32 cellular contexts compared by ENCODE assay signal in the genomic region with DNA sequence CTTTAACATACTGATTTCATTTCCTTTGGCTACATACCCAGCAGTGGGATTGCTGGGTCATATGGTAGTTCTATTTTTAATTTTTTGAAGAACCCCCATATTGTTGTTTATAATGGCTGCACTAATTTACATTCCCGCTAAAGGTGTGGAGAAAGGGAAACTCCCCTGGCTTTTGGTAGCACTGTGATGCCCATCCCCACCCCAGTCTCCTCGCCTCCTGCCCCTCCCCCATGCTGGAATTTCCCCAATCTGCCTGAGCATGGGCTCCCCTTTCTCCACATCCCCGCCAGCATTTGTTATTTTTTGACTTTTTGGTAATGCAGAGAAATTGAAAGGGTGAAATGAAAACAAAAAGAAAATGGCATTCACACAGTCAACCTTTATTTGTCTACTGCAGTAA. TPM values are rescaled to one million over a fixed set of nuclear protein-coding genes. Genes with fewer than 3 reads are reported as not detected.
"Had no signal": no experiment of that assay in that cellular context is flagged by ENCODE, and none has a peak within 500 bp of the region (broad histone marks: within the 10 kb centered on the region; RNA-seq: fewer than 3 reads in every experiment).

No MANE protein-coding gene starts in this region.

- H3K9me3 ChIP-seq: colonic mucosa, esophagus squamous epithelium, gastrocnemius medialis, heart right ventricle, left lung, lower lobe of right lung had no signal

- H3K27ac Mint-ChIP-seq: dendritic cell treated with granulocyte-macrophage colony-stimulating factor and Interleukin-4, amounts not matched to agents 40 ng/mL and 50 ng/mL, for 4 days; effector memory CD8-positive, alpha-beta T cell; endodermal cell; naive thymus-derived CD4-positive, alpha-beta T cell had no signal

- ATAC-seq: effector memory CD8-positive, alpha-beta T cell; esophagus mucosa; gastrocnemius medialis; heart right ventricle; left cardiac atrium; left lung; left ventricle myocardium superior; lower lobe of right lung; naive thymus-derived CD4-positive, alpha-beta T cell had no signal

- H3K27ac ChIP-seq: colonic mucosa, epithelial cell of prostate, esophagus squamous epithelium, gastrocnemius medialis, heart right ventricle, hepatocyte, left lung, lower lobe of right lung had no signal

- H3K4me1 Mint-ChIP-seq: naive thymus-derived CD4-positive, alpha-beta T cell had no signal

- H3K27me3 ChIP-seq: colonic mucosa, esophagus squamous epithelium, gastrocnemius medialis, hepatocyte, left lung had no signal

- H3K4me3 ChIP-seq: colonic mucosa, esophagus squamous epithelium, gastrocnemius medialis, heart right ventricle, hepatocyte, left lung, lower lobe of right lung had no signal

- H2AFZ ChIP-seq: hepatocyte had no signal

- H3K9me3 Mint-ChIP-seq: dendritic cell treated with granulocyte-macrophage colony-stimulating factor and Interleukin-4, amounts not matched to agents 40 ng/mL and 50 ng/mL, for 4 days; effector memory CD8-positive, alpha-beta T cell; endodermal cell; naive thymus-derived CD4-positive, alpha-beta T cell had no signal

- H3K79me2 ChIP-seq: hepatocyte had no signal

- H3K36me3 ChIP-seq: colonic mucosa, esophagus squamous epithelium, gastrocnemius medialis, heart right ventricle, left lung, lower lobe of right lung had no signal

- FAIRE-seq: endometrium, islet of Langerhans, keratinocyte had no signal

- DNase-seq: colonic mucosa; cortex of kidney; effector CD8-positive, alpha-beta T cell; effector memory CD8-positive, alpha-beta T cell; endodermal cell; erythroblast; esophagus squamous epithelium; foreskin fibroblast; foreskin melanocyte; gastrocnemius medialis; glutamatergic neuron; head of caudate nucleus; heart right ventricle; hypothalamus; left cardiac atrium; left lung; left ventricle myocardium superior; lower lobe of right lung; mesenchymal stem cell; midbrain; naive thymus-derived CD4-positive, alpha-beta T cell had no signal

- H3K27me3 Mint-ChIP-seq: dendritic cell treated with granulocyte-macrophage colony-stimulating factor and Interleukin-4, amounts not matched to agents 40 ng/mL and 50 ng/mL, for 4 days had no signal

- H3K36me3 Mint-ChIP-seq: naive thymus-derived CD4-positive, alpha-beta T cell had no signal

- H3K4me3 Mint-ChIP-seq: dendritic cell treated with granulocyte-macrophage colony-stimulating factor and Interleukin-4, amounts not matched to agents 40 ng/mL and 50 ng/mL, for 4 days; effector memory CD8-positive, alpha-beta T cell; endodermal cell; naive thymus-derived CD4-positive, alpha-beta T cell had no signal

- H3K4me2 ChIP-seq: hepatocyte had no signal

- H3K4me1 ChIP-seq: colonic mucosa, esophagus squamous epithelium, gastrocnemius medialis, heart right ventricle, left lung, lower lobe of right lung had no signal

RNA-seq across cellular contexts. Expression of a gene that starts 30.0 kb away (rescaled TPM):
- polyA plus RNA-seq: keratinocyte; naive thymus-derived CD4-positive, alpha-beta T cell had no signal

RNA-seq across cellular contexts. Expression of a gene that starts 59.1 kb away (rescaled TPM):
- total RNA-seq: dermis microvascular lymphatic vessel endothelial cell; esophagus mucosa; glomerular endothelial cell; lung microvascular endothelial cell; mononuclear cell; naive thymus-derived CD4-positive, alpha-beta T cell had no signal
- polyA plus RNA-seq: keratinocyte; naive thymus-derived CD4-positive, alpha-beta T cell had no signal
